In genomic region chr12:54412786-54413185, GRCh38 we compare ENCODE assay signal across 2 cellular contexts.
TF ChIP-seq lines count a peak whose summit lies in the region.

No MANE protein-coding gene starts in this region.

TF ChIP-seq in liver, 16 proteins besides CTCF, POLR2A, EP300 and RAD21:
- TF ChIP-seq HNF4A (conservative IDR thresholded peaks at IDR 0.05) (peak; percentile 18 to 48), ZBTB33 (IDR thresholded peaks at IDR 0.05) (no peak), GABPA (IDR thresholded peaks at IDR 0.05 in 1 of 2, conservative IDR thresholded peaks at IDR 0.05 in 1 of 2) (no peak), RXRA (IDR thresholded peaks at IDR 0.05) (peak in 1 of 2 donors; percentile 15)

TF ChIP-seq in HepG2, 621 proteins besides CTCF, POLR2A, EP300 and RAD21:
- no peak for TF ChIP-seq MAFF (IDR thresholded peaks at IDR 0.05; ENCODE audit: low read depth, low read length)
- TF ChIP-seq DZIP1 (CRISPR knock-in tag; IDR thresholded peaks at IDR 0.05) = no peak
- no peak for TF ChIP-seq NFIB (CRISPR knock-in tag; IDR thresholded peaks at IDR 0.05; ENCODE audit: borderline replicate concordance)
- no peak for TF ChIP-seq ZNF282 (IDR thresholded peaks at IDR 0.05; ENCODE audit: partially characterized antibody)
TF ChIP-seq in HepG2: peak in this region for 0.
